ENCODE assay signal across 1 cellular context in the genomic region with DNA sequence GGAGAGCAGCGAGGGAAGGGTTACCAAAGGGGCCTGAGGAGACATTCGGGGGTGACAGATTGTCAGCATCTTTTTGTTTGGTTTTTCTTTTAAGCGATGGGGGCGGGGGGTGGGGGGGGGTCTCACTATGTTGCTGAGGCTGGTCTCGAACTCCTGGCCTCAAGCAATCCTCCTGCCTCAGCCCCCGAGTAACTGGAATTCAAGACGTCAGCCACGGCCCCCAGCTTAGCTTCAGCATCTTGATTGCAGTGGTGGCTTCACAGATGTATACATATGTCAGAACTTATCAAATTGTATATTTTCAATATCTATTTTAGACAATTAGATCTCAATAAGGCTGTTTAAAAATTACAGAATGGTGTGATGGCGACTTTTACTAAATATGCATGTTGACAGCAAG.
TF ChIP-seq lines count a peak whose summit lies in the region.

No MANE protein-coding gene starts in this region.

TF ChIP-seq in H1, 55 proteins besides CTCF, POLR2A, EP300 and RAD21:
- TF ChIP-seq JUND (IDR thresholded peaks at IDR 0.05; ENCODE audit: low read length) (no peak), JUN (IDR thresholded peaks at IDR 0.05; ENCODE audit: low read depth, low read length) (no peak), RNF2 (IDR thresholded peaks at IDR 0.05; ENCODE audit: borderline replicate concordance, low read depth, low read length, missing control alignments, poor library complexity, severe bottlenecking) (no peak), KDM5A (IDR thresholded peaks at IDR 0.05; ENCODE audit: low read length) (no peak), TCF12 (IDR thresholded peaks at IDR 0.05; ENCODE audit: low read depth, low read length) (no peak), YY1 (IDR thresholded peaks at IDR 0.05; ENCODE audit: low read depth, low read length) (no peak), CBX8 (IDR thresholded peaks at IDR 0.05; ENCODE audit: borderline replicate concordance, low read depth, low read length) (no peak), CTBP2 (IDR thresholded peaks at IDR 0.05; ENCODE audit: borderline replicate concordance, insufficient read depth, insufficient read length, low read length) (no peak), USF2 (IDR thresholded peaks at IDR 0.05; ENCODE audit: low read length) (no peak), ATF2 (IDR thresholded peaks at IDR 0.05; ENCODE audit: low read length) (no peak), ATF3 (IDR thresholded peaks at IDR 0.05; ENCODE audit: insufficient read depth, low read depth, low read length) (no peak), KDM4A (IDR thresholded peaks at IDR 0.05; ENCODE audit: low read depth, low read length, severe bottlenecking) (no peak), FOSL1 (IDR thresholded peaks at IDR 0.05; ENCODE audit: insufficient read depth, low read depth, low read length) (no peak), NANOG (IDR thresholded peaks at IDR 0.05; ENCODE audit: insufficient read depth, low read depth, low read length, poor library complexity, severe bottlenecking) (no peak), TAF1 (IDR thresholded peaks at IDR 0.05; ENCODE audit: low read depth, low read length) (no peak)
- TF ChIP-seq, protein P1, sequence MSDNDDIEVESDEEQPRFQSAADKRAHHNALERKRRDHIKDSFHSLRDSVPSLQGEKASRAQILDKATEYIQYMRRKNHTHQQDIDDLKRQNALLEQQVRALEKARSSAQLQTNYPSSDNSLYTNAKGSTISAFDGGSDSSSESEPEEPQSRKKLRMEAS (IDR thresholded peaks at IDR 0.05): no peak
